6 cellular contexts compared by ENCODE assay signal in genomic region chr16:648071-648785, GRCh38. TPM values are rescaled to one million over a fixed set of nuclear protein-coding genes. Genes with fewer than 3 reads are reported as not detected.
DNase-seq lines count a peak whose midpoint lies in the region; ATAC-seq and TF ChIP-seq lines count a peak whose summit lies in the region.

No MANE protein-coding gene starts in this region.

- 57 to 58% methylated on average over 6 of the region's 25 CpGs for WGBS in gastroesophageal sphincter (ENCODE audit: low coverage in 1 of 2), 2 donors

- H3K4me1 Mint-ChIP-seq in T-helper 17 cell: peaks cover 14% of the 10 kb centered on the region

- no peaks in the 10 kb centered on the region for H3K9me3 ChIP-seq in T-helper 17 cell (ENCODE audit: control insufficient read depth, low read length, poor library complexity, severe bottlenecking)
- H3K9me3 ChIP-seq in gastroesophageal sphincter: no peaks in the 10 kb centered on the region

- no peaks in the 10 kb centered on the region for H3K36me3 Mint-ChIP-seq in T-helper 17 cell (ENCODE audit: low read depth)

- H3K27ac Mint-ChIP-seq in T-helper 17 cell: peak overlapping the region; percentile 39

- H3K27me3 ChIP-seq in gastroesophageal sphincter: no peaks in the 10 kb centered on the region

- TF ChIP-seq EP300 in gastroesophageal sphincter (IDR thresholded peaks at IDR 0.05): no peak

- TF ChIP-seq CTCF in gastroesophageal sphincter (IDR thresholded peaks at IDR 0.05): peak in 2 of 4 experiments; percentile 8 to 35

- ATAC-seq in T-helper 17 cell: no peak
- ATAC-seq in gastroesophageal sphincter: no peak
- no peak for ATAC-seq in HG03108 (IDR thresholded peaks at IDR 0.05; ENCODE audit: unreplicated experiment)

- peaks cover 0 to 75% (median 28%) of the 10 kb centered on the region in 3 donors for H3K4me1 ChIP-seq in gastroesophageal sphincter

- peak overlapping the region; percentile 90 to 92 for H3K4me3 ChIP-seq in gastroesophageal sphincter

- no peak for TF ChIP-seq POLR2A in gastroesophageal sphincter (IDR thresholded peaks at IDR 0.05)

- peaks cover 0 to 25% of the 10 kb centered on the region in 2 donors for H3K36me3 ChIP-seq in gastroesophageal sphincter

- H3K27ac ChIP-seq in gastroesophageal sphincter: peak overlapping the region; percentile 84 to 93 (median 88)

- H3K27me3 Mint-ChIP-seq in T-helper 17 cell: no peaks in the 10 kb centered on the region

- H3K4me3 Mint-ChIP-seq in T-helper 17 cell: peak overlapping the region; percentile 83

- peak; percentile 54 for DNase-seq in activated naive CD4-positive, alpha-beta T cell treated with Interleukin-2 at 50 U/mL for 16 hours
- DNase-seq in activated naive CD4-positive, alpha-beta T cell (lab: John Stamatoyannopoulos, UW): no peak
- DNase-seq in T-helper 17 cell: no peak
- peak; percentile 46 for DNase-seq in stimulated activated naive CD4-positive, alpha-beta T cell treated with Interleukin-2 at 50 U/mL for 16 hours (lab: John Stamatoyannopoulos, UW)

RNA-seq across cellular contexts. Expression of gene WDR90, which starts 0.9 kb away (rescaled TPM):
- 10 to 100 TPM; 11.1 to 15.3 TPM for total RNA-seq in T-helper 17 cell
- 10 to 100 TPM in 3 of 4 donors, 1 to 10 TPM in 1; 8.5 to 21.2 (median 16.8) TPM for total RNA-seq in gastroesophageal sphincter

RNA-seq across cellular contexts. Expression of gene MCRIP2, which starts 6.6 kb away (rescaled TPM):
- total RNA-seq in T-helper 17 cell (10 to 100 TPM; 15.7 to 17.1 TPM), gastroesophageal sphincter (10 to 100 TPM; 25.4 to 70.0 (median 51.9) TPM)

RNA-seq across cellular contexts. Expression of gene METTL26, which starts 12.1 kb away (rescaled TPM):
- total RNA-seq in T-helper 17 cell (10 to 100 TPM; 39.2 to 40.4 TPM), gastroesophageal sphincter (100 to 1,000 TPM in 3 of 4 donors, 10 to 100 TPM in 1; 94.8 to 146 (median 112) TPM)

RNA-seq across cellular contexts. Expression of gene WFIKKN1, which starts 17.4 kb away (rescaled TPM):
- total RNA-seq in T-helper 17 cell: under 1 TPM; 0.10 to 0.18 TPM
- under 1 TPM in 3 of 4 donors, not detected in 1; 0.17 to 0.93 (median 0.35) TPM for total RNA-seq in gastroesophageal sphincter

RNA-seq across cellular contexts. Expression of gene RHOT2, which starts 19.7 kb away (rescaled TPM):
- total RNA-seq in T-helper 17 cell: 100 to 1,000 TPM; 190 to 203 TPM
- total RNA-seq in gastroesophageal sphincter: 10 to 100 TPM; 50.2 to 64.0 (median 55.0) TPM

Comparison
In these comparisons a context has a peak if more than half of its experiments do, and no peak if none do; other contexts are left out.
1. DNase-seq: peak in activated naive CD4-positive, alpha-beta T cell treated with Interleukin-2 at 50 U/mL for 16 hours (single experiment) and stimulated activated naive CD4-positive, alpha-beta T cell treated with Interleukin-2 at 50 U/mL for 16 hours (single experiment); none in activated naive CD4-positive, alpha-beta T cell (0 of 4) and T-helper 17 cell (0 of 3).